Comparison of ENCODE assay signal across 18 cellular contexts in the genomic region with DNA sequence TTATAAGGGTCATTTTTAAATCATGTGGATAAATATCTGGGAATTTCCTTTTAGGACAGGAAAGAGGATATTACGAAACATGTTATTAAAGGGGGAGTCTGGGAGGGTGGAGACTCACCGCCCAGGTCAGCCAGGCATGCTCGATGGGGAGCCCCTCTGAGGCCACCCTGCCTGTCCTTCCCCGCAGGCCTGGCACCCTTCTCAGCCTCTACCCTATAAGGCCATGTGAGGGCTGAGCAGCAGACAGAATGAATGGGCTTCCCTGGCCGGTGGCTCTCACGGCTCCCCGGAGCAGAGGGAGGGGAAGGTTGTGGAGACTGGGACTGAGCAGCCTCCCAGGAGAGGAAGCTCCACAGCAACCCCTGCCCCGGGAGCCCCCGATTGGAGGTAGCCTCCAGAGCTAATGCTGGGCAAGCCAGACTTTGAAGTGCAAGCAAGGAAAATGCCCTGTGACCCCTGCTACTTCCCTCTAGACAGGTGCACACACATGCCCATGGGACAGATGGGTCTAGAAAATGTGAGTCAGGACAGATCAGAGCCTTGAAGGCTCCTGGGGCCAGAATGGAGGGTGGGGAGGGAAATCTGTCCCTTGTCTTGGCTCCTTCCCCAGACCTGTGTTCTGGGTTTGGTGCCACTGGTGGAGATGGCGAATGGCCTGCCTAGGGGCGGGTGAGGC. TPM values are rescaled to one million over a fixed set of nuclear protein-coding genes. Genes with fewer than 3 reads are reported as not detected.
A peak's percentile ranks its signal among the peaks of the same experiment; 100 is the strongest.
DNase-seq lines count a peak whose midpoint lies in the region; ATAC-seq and TF ChIP-seq lines count a peak whose summit lies in the region.
"Had no signal": no experiment of that assay in that cellular context is flagged by ENCODE, and none has a peak within 500 bp of the region (broad histone marks: within the 10 kb centered on the region; RNA-seq: fewer than 3 reads in every experiment).

No MANE protein-coding gene starts in this region.

- H3K36me3 ChIP-seq in endodermal cell (ENCODE audit: control insufficient read depth, insufficient read depth, low read length): no peaks in the 10 kb centered on the region
- no peaks in the 10 kb centered on the region for H3K36me3 ChIP-seq in upper lobe of left lung

- H3K27ac Mint-ChIP-seq in endodermal cell: no peak overlapping the region
- H3K27ac Mint-ChIP-seq: natural killer cell treated with Interleukin-12 subunit alpha and Interleukin-12 subunit beta and Interleukin-15 and Interleukin-18, amount 100 ng/mL, for 72 hours had no signal

- TF ChIP-seq CTCF in endodermal cell (conservative IDR thresholded peaks at IDR 0.05) (no peak), upper lobe of left lung (IDR thresholded peaks at IDR 0.05) (no peak)

- no peak overlapping the region for H3K4me3 Mint-ChIP-seq in endodermal cell
- H3K4me3 Mint-ChIP-seq: natural killer cell treated with Interleukin-12 subunit alpha and Interleukin-12 subunit beta and Interleukin-15 and Interleukin-18, amount 100 ng/mL, for 72 hours had no signal

- H3K9me3 Mint-ChIP-seq in endodermal cell: no peaks in the 10 kb centered on the region
- H3K9me3 Mint-ChIP-seq: natural killer cell treated with Interleukin-12 subunit alpha and Interleukin-12 subunit beta and Interleukin-15 and Interleukin-18, amount 100 ng/mL, for 72 hours had no signal

- H3K4me1 ChIP-seq in endodermal cell (ENCODE audit: control insufficient read depth, insufficient read depth, low read length) (peaks cover under 1% of the 10 kb centered on the region), upper lobe of left lung (peaks cover 27 to 38% (median 28%) of the 10 kb centered on the region in 4 donors)

- no peak overlapping the region for H3K9ac ChIP-seq in endodermal cell (ENCODE audit: extremely low read depth, low read length, poor library complexity, severe bottlenecking)

- TF ChIP-seq EP300 in upper lobe of left lung (IDR thresholded peaks at IDR 0.05): no peak

- no peak for ATAC-seq in upper lobe of left lung (ENCODE audit: low FRiP score in 2 of 2)
- no peak for ATAC-seq in HG03097 (IDR thresholded peaks at IDR 0.05; ENCODE audit: low FRiP score, unreplicated experiment)
- ATAC-seq in HG03432 (IDR thresholded peaks at IDR 0.05; ENCODE audit: unreplicated experiment): no peak

- WGBS in endodermal cell (ENCODE audit: insufficient coverage in 1 of 2, insufficient read length in 1 of 2), 2 experiments: 81 to 92% methylated on average over 4 to 11 of the region's 11 CpGs
- 59 to 69% methylated on average over 4 to 11 of the region's 11 CpGs for WGBS in upper lobe of left lung, 2 donors

- no peaks in the 10 kb centered on the region for H3K27me3 ChIP-seq in endodermal cell (ENCODE audit: control insufficient read depth, insufficient read depth, low read length, poor library complexity, severe bottlenecking)
- H3K27me3 ChIP-seq in upper lobe of left lung: no peaks in the 10 kb centered on the region

- H3K27ac ChIP-seq in endodermal cell (ENCODE audit: low read depth, low read length) (no peak overlapping the region), upper lobe of left lung (peak overlapping the region; percentile 37 to 55 (median 46))
- H3K27ac ChIP-seq: 22Rv1 had no signal

- DNase-seq in activated CD4-positive, CD25-positive, alpha-beta regulatory T cell treated with anti-CD3 and anti-CD28 coated beads, Interleukin-2, amount 50 U/mL, for 72 hours: peak; percentile 23
- DNase-seq in activated CD4-positive, CD25-positive, alpha-beta regulatory T cell (lab: John Stamatoyannopoulos, UW): no peak
- DNase-seq in endodermal cell: peak; percentile 48
- DNase-seq in myocyte (ENCODE audit: low read depth): peak; percentile 74
- DNase-seq in upper lobe of left lung: no peak
- no peak for DNase-seq in NCI-H2171 (lab: John Stamatoyannopoulos, UW)
- DNase-seq: activated CD4-positive, alpha-beta T cell treated with anti-CD3 and anti-CD28 coated beads for 4 hours; anterior cingulate cortex; hypothalamus; islet precursor cell; Karpas-422; NCI-H526; stimulated activated CD4-positive, alpha-beta T cell treated with anti-CD3 and anti-CD28 coated beads, Interleukin-12 subunit alpha, Interleukin-12 subunit beta, amount 100 ng/mL, for 4 hours; SW 1271 had no signal

- no peaks in the 10 kb centered on the region for H3K36me3 Mint-ChIP-seq in endodermal cell (ENCODE audit: low read depth)
- H3K36me3 Mint-ChIP-seq: natural killer cell treated with Interleukin-12 subunit alpha and Interleukin-12 subunit beta and Interleukin-15 and Interleukin-18, amount 100 ng/mL, for 72 hours had no signal

- TF ChIP-seq POLR2A in upper lobe of left lung (IDR thresholded peaks at IDR 0.05): no peak

- H3K27me3 Mint-ChIP-seq in endodermal cell (ENCODE audit: insufficient read depth): no peaks in the 10 kb centered on the region

- no peak overlapping the region for H3K4me3 ChIP-seq in endodermal cell (ENCODE audit: low read length)
- H3K4me3 ChIP-seq in upper lobe of left lung: no peak overlapping the region

- H3K9me3 ChIP-seq in endodermal cell (ENCODE audit: control insufficient read depth, low read length): no peaks in the 10 kb centered on the region
- no peaks in the 10 kb centered on the region for H3K9me3 ChIP-seq in upper lobe of left lung

- peaks cover 10% of the 10 kb centered on the region for H3K4me1 Mint-ChIP-seq in endodermal cell

RNA-seq across cellular contexts. Expression of a gene that starts 13.2 kb away (rescaled TPM):
- total RNA-seq in endodermal cell (10 to 100 TPM; 41.7 to 51.5 TPM), myocyte (43.8 and 55.7 TPM in 2 replicates), upper lobe of left lung (100 to 1,000 TPM in 1 of 6 donors, 10 to 100 TPM in 5; 26.7 to 145 (median 61.0) TPM)
- polyA plus RNA-seq in endodermal cell (2013, experiment 1 of 2): 25.5 TPM
- polyA plus RNA-seq in endodermal cell (2013, experiment 2 of 2): 24.7 TPM
- polyA plus RNA-seq in myocyte (2012): 56.7 TPM

Comparison
In these comparisons a context has a peak if more than half of its experiments do, and no peak if none do; other contexts are left out.
1. DNase-seq: peak in activated CD4-positive, CD25-positive, alpha-beta regulatory T cell treated with anti-CD3 and anti-CD28 coated beads, Interleukin-2, amount 50 U/mL, for 72 hours (single experiment), endodermal cell (single experiment) and myocyte (single experiment); none in activated CD4-positive, CD25-positive, alpha-beta regulatory T cell (0 of 4), upper lobe of left lung (0 of 2) and NCI-H2171 (single experiment).